Comparison of ENCODE assay signal across 6 cellular contexts in the genomic region with DNA sequence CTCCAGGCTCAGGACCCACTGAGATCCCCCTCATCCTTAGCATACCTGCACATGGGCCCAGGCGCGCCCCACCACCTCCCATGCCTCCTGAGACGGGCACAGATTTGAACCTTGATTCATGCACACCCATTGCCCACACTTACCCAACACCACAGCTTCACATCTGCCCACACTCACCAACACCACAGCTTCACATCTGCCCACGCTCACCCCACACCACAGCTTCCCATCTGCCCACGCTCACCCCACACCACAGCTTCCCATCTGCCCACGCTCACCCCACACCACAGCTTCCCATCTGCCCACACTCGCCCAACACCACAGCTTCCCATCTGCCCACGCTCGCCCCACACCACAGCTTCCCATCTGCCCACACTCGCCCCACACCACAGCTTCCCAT. TPM values are rescaled to one million over a fixed set of nuclear protein-coding genes. Genes with fewer than 3 reads are reported as not detected.
"Had no signal": no experiment of that assay in that cellular context is flagged by ENCODE, and none has a peak within 500 bp of the region (broad histone marks: within the 10 kb centered on the region; RNA-seq: fewer than 3 reads in every experiment).

No MANE protein-coding gene starts in this region.

RNA-seq across cellular contexts. Expression of gene HK3, which starts 28.5 kb away (rescaled TPM):
- total RNA-seq: activated CD8-positive, alpha-beta memory T cell treated with anti-CD3 and anti-CD28 coated beads, Interleukin-2, amount 10 ng/mL, durations not matched to agents 7 days and 5 days; activated CD8-positive, alpha-beta T cell treated with anti-CD3 and anti-CD28 coated beads, Interleukin-2, amount 10 ng/mL, durations not matched to agents 7 days and 5 days; activated naive CD4-positive, alpha-beta T cell treated with anti-CD3 and anti-CD28 coated beads for 36 hours; activated naive CD8-positive, alpha-beta T cell treated with anti-CD3 and anti-CD28 coated beads for 36 hours; astrocyte; chondrocyte had no signal
